ENCODE assay signal across 1 cellular context in genomic region chr3:52794612-52795099, GRCh38.
TF ChIP-seq lines count a peak whose summit lies in the region.

Gene ITIH3, plus strand, starts transcription at chr3:52794796. Its CDS starts 8 bp downstream, at chr3:52794804.

TF ChIP-seq in HepG2, 621 proteins besides CTCF, POLR2A, EP300 and RAD21 (continued from another document and continues in another):
- TF ChIP-seq BCLAF1 (IDR thresholded peaks at IDR 0.05) (no peak), KDM5B (CRISPR knock-in tag; IDR thresholded peaks at IDR 0.05; ENCODE audit: borderline replicate concordance) (peak; percentile 50; the same call in 1 of the 2 replicates), BHLHE40 (IDR thresholded peaks at IDR 0.05; ENCODE audit: low read length) (0 out of 2 replicates have a peak, but pooled peaks have one; percentile 3), AKAP8 (CRISPR knock-in tag; IDR thresholded peaks at IDR 0.05) (no peak), MEF2D (CRISPR knock-in tag; IDR thresholded peaks at IDR 0.05) (no peak), ZNF75D (CRISPR knock-in tag; IDR thresholded peaks at IDR 0.05; ENCODE audit: borderline replicate concordance) (no peak), NBN (conservative IDR thresholded peaks at IDR 0.05) (no peak), MTERF4 (CRISPR knock-in tag; IDR thresholded peaks at IDR 0.05) (no peak), ZMAT3 (CRISPR knock-in tag; conservative IDR thresholded peaks at IDR 0.05) (no peak; the same call in 1 of the 2 replicates), ARID4A (CRISPR knock-in tag; IDR thresholded peaks at IDR 0.05; ENCODE audit: borderline replicate concordance) (no peak; the same call in 1 of the 2 replicates), ZNF570 (CRISPR knock-in tag; IDR thresholded peaks at IDR 0.05; ENCODE audit: borderline replicate concordance) (no peak), TAF15 (IDR thresholded peaks at IDR 0.05; ENCODE audit: low read depth, low read length, poor library complexity, severe bottlenecking) (no peak), RBM22 (optimal IDR thresholded peaks at IDR 0.05; ENCODE audit: low read length) (no peak), ATF1 (CRISPR knock-in tag; IDR thresholded peaks at IDR 0.05) (no peak), KIAA2018 (CRISPR knock-in tag; IDR thresholded peaks at IDR 0.05; ENCODE audit: borderline replicate concordance) (no peak), ERF (CRISPR knock-in tag; IDR thresholded peaks at IDR 0.05) (no peak), ZNF629 (CRISPR knock-in tag; conservative IDR thresholded peaks at IDR 0.05) (no peak), ZNF614 (CRISPR knock-in tag; IDR thresholded peaks at IDR 0.05; ENCODE audit: borderline replicate concordance) (peak; percentile 16; the same call in 1 of the 2 replicates), PHF5A (CRISPR knock-in tag; IDR thresholded peaks at IDR 0.05; ENCODE audit: low read depth, unreplicated experiment) (no peak), ZSCAN22 (CRISPR knock-in tag; IDR thresholded peaks at IDR 0.05) (no peak), TEAD2 (CRISPR knock-in tag; IDR thresholded peaks at IDR 0.05) (no peak), ZNF784 (CRISPR knock-in tag; IDR thresholded peaks at IDR 0.05; ENCODE audit: borderline replicate concordance) (peak; percentile 35; the same call in 1 of the 2 replicates), ZSCAN5A (CRISPR knock-in tag; IDR thresholded peaks at IDR 0.05; ENCODE audit: borderline replicate concordance) (no peak), GPBP1L1 (CRISPR knock-in tag; IDR thresholded peaks at IDR 0.05) (no peak), ZNF891 (CRISPR knock-in tag; IDR thresholded peaks at IDR 0.05) (peak; percentile 39; the same call in 1 of the 2 replicates), HOXA5 (CRISPR knock-in tag; IDR thresholded peaks at IDR 0.05) (no peak), ZNF142 (CRISPR knock-in tag; IDR thresholded peaks at IDR 0.05) (no peak), ZBTB7B (CRISPR knock-in tag; IDR thresholded peaks at IDR 0.05) (no peak)
